ENCODE assay signal across 13 cellular contexts in the genomic region with DNA sequence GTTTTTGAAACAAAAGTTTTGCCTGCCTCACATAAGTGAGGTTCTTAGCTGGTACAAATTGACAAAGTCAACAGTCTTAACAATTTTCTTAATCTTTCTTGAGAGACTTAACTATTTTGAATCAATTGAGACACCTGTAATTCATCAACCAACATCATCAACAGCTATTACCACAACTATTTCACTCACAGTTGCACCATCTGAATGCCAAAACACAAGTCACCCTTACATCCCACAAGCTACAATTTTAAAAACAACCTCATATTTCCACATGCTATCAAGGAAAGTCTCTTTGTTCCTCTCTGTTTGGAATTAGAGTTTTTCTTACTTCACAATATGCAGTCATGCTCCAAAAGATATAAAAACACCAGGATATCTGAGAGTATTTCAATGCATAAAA. TPM values are rescaled to one million over a fixed set of nuclear protein-coding genes. Genes with fewer than 3 reads are reported as not detected.
DNase-seq lines count a peak whose midpoint lies in the region; ATAC-seq, FAIRE-seq and TF ChIP-seq lines count a peak whose summit lies in the region.
"Had no signal": no experiment of that assay in that cellular context is flagged by ENCODE, and none has a peak within 500 bp of the region (broad histone marks: within the 10 kb centered on the region; RNA-seq: fewer than 3 reads in every experiment).

No MANE protein-coding gene starts in this region.

- H3K56ac ChIP-seq in mesendoderm (ENCODE audit: low read length), result no peak overlapping the region

- H3K4me2 ChIP-seq in A549, result peak overlapping the region; percentile 39; the same call in 2 of the 3 replicates
- peak overlapping the region; percentile 32 for H3K4me2 ChIP-seq in mammary epithelial cell (ENCODE audit: insufficient read depth, low read depth, low read length)
- no peak overlapping the region for H3K4me2 ChIP-seq in mesendoderm (ENCODE audit: low read length)

- H3K27ac ChIP-seq in A549, result no peak overlapping the region
- H3K27ac ChIP-seq in HEK293 (ENCODE audit: extremely low read depth, low read depth, low read length), result no peak overlapping the region
- H3K27ac ChIP-seq in mammary epithelial cell (ENCODE audit: insufficient read depth, low read depth, low read length), result peak overlapping the region; percentile 14
- no peak overlapping the region for H3K27ac ChIP-seq in mesendoderm (ENCODE audit: low read depth, low read length)
- peak overlapping the region in 1 of 4 donors; percentile 99 for H3K27ac ChIP-seq in tibial nerve
- H3K27ac ChIP-seq: spleen had no signal

- CTCF ChIA-PET in A549 (lab: Yijun Ruan, JAX) (interaction anchor here (0.6 to 4.8 kb wide), 3 partner anchors 15 to 122 kb away, joined by 3 to 19 read pairs (median 4); no protein-coding TSS in a partner anchor), HEK293 (lab: Yijun Ruan, JAX) (interaction anchor here (0.6 to 1.2 kb wide), 4 partner anchors 69 to 1983 kb away, joined by 3 to 4 read pairs (median 3); a partner anchor contains a TSS), mammary epithelial cell (lab: Charles Lee; ENCODE audit: low non-redundant PET) (interaction anchor here (0.5 to 0.7 kb wide), 3 partner anchors 70 to 178 kb away, joined by 3 to 6 read pairs (median 4); no protein-coding TSS in a partner anchor)

- no peak for ATAC-seq in A549

- H2AFZ ChIP-seq in mammary epithelial cell (ENCODE audit: low read depth, low read length), result no peak overlapping the region

- no peak overlapping the region for H3K23ac ChIP-seq in mesendoderm (ENCODE audit: low read length)

- no peak overlapping the region for H2BK120ac ChIP-seq in mesendoderm (ENCODE audit: low read depth, low read length)

- H4K8ac ChIP-seq in mesendoderm (ENCODE audit: low read depth, low read length), result no peak overlapping the region

- H3K4ac ChIP-seq in mesendoderm (ENCODE audit: low read depth, low read length), result no peak overlapping the region

- no peak overlapping the region for H2BK15ac ChIP-seq in mesendoderm (replicated peaks; ENCODE audit: low read depth)

- TF ChIP-seq EP300 in A549 (IDR thresholded peaks at IDR 0.05) (no peak), tibial nerve (IDR thresholded peaks at IDR 0.05) (no peak)

- FAIRE-seq in A549 (lab: Jason Lieb, UNC), result peak; percentile 28

- no peaks in the 10 kb centered on the region for H3K9me3 ChIP-seq in A549
- H3K9me3 ChIP-seq in HEK293 (ENCODE audit: control insufficient read depth, insufficient read depth, low read depth, low read length), result no peaks in the 10 kb centered on the region
- H3K9me3 ChIP-seq in mammary epithelial cell (replicated peaks; ENCODE audit: insufficient read depth, low read length), result no peaks in the 10 kb centered on the region
- no peaks in the 10 kb centered on the region for H3K9me3 ChIP-seq in tibial nerve
- H3K9me3 ChIP-seq: spleen had no signal

- dilution Hi-C loops in mammary epithelial cell (cut with HindIII; ENCODE audit: low sequenced_read_pairs), result no loop called here

- H3K79me2 ChIP-seq in mammary epithelial cell (ENCODE audit: insufficient read depth, low read length) (peaks cover 86% of the 10 kb centered on the region), mesendoderm (ENCODE audit: control insufficient read depth, insufficient read depth, low read length) (peaks cover 42% of the 10 kb centered on the region)

- H2AK5ac ChIP-seq in mesendoderm (ENCODE audit: low read length), result no peak overlapping the region

- H3K36me3 ChIP-seq in HEK293 (ENCODE audit: control insufficient read depth in 2 of 2, insufficient read depth in 1 of 2, low read length in 2 of 2), result no peaks in the 10 kb centered on the region
- H3K36me3 ChIP-seq in mammary epithelial cell (ENCODE audit: insufficient read depth, low read length), result no peaks in the 10 kb centered on the region
- H3K36me3 ChIP-seq in mesendoderm (ENCODE audit: control insufficient read depth, insufficient read depth, low read length), result no peaks in the 10 kb centered on the region
- H3K36me3 ChIP-seq in tibial nerve, result no peaks in the 10 kb centered on the region
- H3K36me3 ChIP-seq: spleen had no signal

- H3K4me3 ChIP-seq in A549 (no peak overlapping the region), HEK293 (ENCODE audit: low read depth, low read length) (no peak overlapping the region), mammary epithelial cell (replicated peaks in 1 of 3; ENCODE audit: insufficient read depth in 1 of 3, low read depth in 2 of 3, low read length in 3 of 3) (no peak overlapping the region), mesendoderm (ENCODE audit: low read length) (no peak overlapping the region), tibial nerve (no peak overlapping the region)
- H3K4me3 ChIP-seq: spleen had no signal

- H3K27me3 ChIP-seq in mammary epithelial cell (ENCODE audit: insufficient read depth, low read length), result no peaks in the 10 kb centered on the region
- no peaks in the 10 kb centered on the region for H3K27me3 ChIP-seq in mesendoderm (ENCODE audit: insufficient read depth, low read length, poor library complexity)
- no peaks in the 10 kb centered on the region for H3K27me3 ChIP-seq in tibial nerve
- H3K27me3 ChIP-seq: spleen had no signal

- DNase-seq in A549 (ENCODE audit: low read depth in 1 of 2, low spot score in 1 of 2) (no peak), mammary epithelial cell (peak; percentile 34), kidney glomerular epithelial cell (lab: John Stamatoyannopoulos, UW) (peak; percentile 62), mesendoderm (no peak), middle frontal gyrus (ENCODE audit: extremely low spot score, low spot score) (no peak), tibial nerve (ENCODE audit: low spot score in 2 of 2) (no peak)
- no peak for DNase-seq in activated CD4-positive, alpha-beta T cell treated with anti-CD3 and anti-CD28 coated beads, Interleukin-2, amount 50 U/mL, for 1 hour
- DNase-seq: activated CD4-positive, alpha-beta T cell treated with anti-CD3 and anti-CD28 coated beads for 4 hours; DMS53; naive B cell; spleen; T-helper 1 cell had no signal

- H3K79me1 ChIP-seq in mesendoderm (ENCODE audit: low read length), result peaks cover 2% of the 10 kb centered on the region

- no peaks in the 10 kb centered on the region for H4K20me1 ChIP-seq in mammary epithelial cell (ENCODE audit: insufficient read depth, low read length)

- BruUV-seq in mammary epithelial cell (replicated peaks; lab: Mats Ljungman, UMichigan), result no TSS peak

- TF ChIP-seq CTCF in A549 (IDR thresholded peaks at IDR 0.05) (no peak), HEK293 (tag by site-specific recombination; IDR thresholded peaks at IDR 0.05) (no peak), mammary epithelial cell (conservative IDR thresholded peaks at IDR 0.05 in 1 of 2, IDR thresholded peaks at IDR 0.05 in 1 of 2; ENCODE audit: extremely low read depth in 1 of 2, insufficient read depth in 1 of 2, low read depth in 1 of 2, low read length in 2 of 2) (no peak), tibial nerve (IDR thresholded peaks at IDR 0.05) (no peak)

- intact Hi-C loops in mammary epithelial cell (cut with micrococcal nuclease), result no loop called here

- no peak overlapping the region for H3K18ac ChIP-seq in mesendoderm (ENCODE audit: low read length)

- H3K4me1 ChIP-seq in A549, result peaks cover 66% of the 10 kb centered on the region
- 0 out of 2 replicates have a peak, but pooled peaks cover 9% of the 10 kb centered on the region for H3K4me1 ChIP-seq in HEK293 (ENCODE audit: control insufficient read depth, insufficient read depth, low read length)
- peaks cover 20% of the 10 kb centered on the region for H3K4me1 ChIP-seq in mammary epithelial cell (ENCODE audit: insufficient read depth, low read length)
- H3K4me1 ChIP-seq in mesendoderm (ENCODE audit: control insufficient read depth, low read depth, low read length), result peaks cover 2% of the 10 kb centered on the region
- H3K4me1 ChIP-seq in tibial nerve, result peaks cover 0 to 81% (median 37%) of the 10 kb centered on the region in 4 donors

- no peak overlapping the region for H2BK5ac ChIP-seq in mesendoderm (ENCODE audit: low read length)

- H4K5ac ChIP-seq in mesendoderm (ENCODE audit: low read length), result no peak overlapping the region

- POLR2A ChIA-PET in A549 (lab: Yijun Ruan, JAX), result no interaction called here
- POLR2A ChIA-PET in HEK293 (lab: Yijun Ruan, JAX), result interaction anchor here (2.1 kb wide), 1 partner anchor 10 kb away, joined by 4 read pairs; no protein-coding TSS in a partner anchor

- TF ChIP-seq POLR2A in A549 (IDR thresholded peaks at IDR 0.05; ENCODE audit: low read length) (no peak), tibial nerve (IDR thresholded peaks at IDR 0.05) (no peak)

- H3K9ac ChIP-seq in mammary epithelial cell (ENCODE audit: insufficient read depth, low read length) (peak overlapping the region; percentile 10), mesendoderm (ENCODE audit: low read length) (no peak overlapping the region)

- in situ Hi-C loops in mammary epithelial cell (cut with MboI; ENCODE audit: low sequenced_read_pairs in 2 of 2), result loop anchor here in 1 of 2 donors (25.0 kb wide), 1 partner anchor 173 kb away; no protein-coding TSS in a partner anchor

- no peak for TF ChIP-seq RAD21 in A549 (conservative IDR thresholded peaks at IDR 0.05 in 1 of 2, IDR thresholded peaks at IDR 0.05 in 1 of 2)

TF ChIP-seq in A549, 52 proteins besides CTCF, POLR2A, EP300 and RAD21:
- TF ChIP-seq TFCP2L1 (CRISPR knock-in tag; IDR thresholded peaks at IDR 0.05), result no peak

TF ChIP-seq in HEK293, 187 proteins besides CTCF, POLR2A, EP300 and RAD21:
- TF ChIP-seq, protein P1, sequence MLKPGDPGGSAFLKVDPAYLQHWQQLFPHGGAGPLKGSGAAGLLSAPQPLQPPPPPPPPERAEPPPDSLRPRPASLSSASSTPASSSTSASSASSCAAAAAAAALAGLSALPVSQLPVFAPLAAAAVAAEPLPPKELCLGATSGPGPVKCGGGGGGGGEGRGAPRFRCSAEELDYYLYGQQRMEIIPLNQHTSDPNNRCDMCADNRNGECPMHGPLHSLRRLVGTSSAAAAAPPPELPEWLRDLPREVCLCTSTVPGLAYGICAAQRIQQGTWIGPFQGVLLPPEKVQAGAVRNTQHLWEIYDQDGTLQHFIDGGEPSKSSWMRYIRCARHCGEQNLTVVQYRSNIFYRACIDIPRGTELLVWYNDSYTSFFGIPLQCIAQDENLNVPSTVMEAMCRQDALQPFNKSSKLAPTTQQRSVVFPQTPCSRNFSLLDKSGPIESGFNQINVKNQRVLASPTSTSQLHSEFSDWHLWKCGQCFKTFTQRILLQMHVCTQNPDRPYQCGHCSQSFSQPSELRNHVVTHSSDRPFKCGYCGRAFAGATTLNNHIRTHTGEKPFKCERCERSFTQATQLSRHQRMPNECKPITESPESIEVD (tag by site-specific recombination; IDR thresholded peaks at IDR 0.05), result peak; percentile 81
- TF ChIP-seq ZNF221 (tag by site-specific recombination; IDR thresholded peaks at IDR 0.05; ENCODE audit: borderline replicate concordance), result no peak
TF ChIP-seq in HEK293: peak in this region for 1.

RNA-seq across cellular contexts. Expression of a gene that starts 4.9 kb away (rescaled TPM):
- polyA plus RNA-seq in A549 (2011; rRNA removed) (21.5 and 22.1 TPM in 2 replicates), A549 (2017; fragmentation: RNase III; extraction: RNeasy Plus Mini Kit Qiagen cat#74134 plus additional on column Dnase treatment) (13.3 to 15.4 TPM (median 13.8 TPM) in 3 replicates), mammary epithelial cell (19.9 TPM)
- polyA plus RNA-seq in A549 (2012; cell fraction: cytosol; rRNA removed), result 8.6 and 10.8 TPM in 2 replicates
- 23.9 and 34.3 TPM in 2 replicates for polyA plus RNA-seq in A549 (2012; cell fraction: nucleus; rRNA removed)
- 20.1 and 20.5 TPM in 2 replicates for polyA minus RNA-seq in A549 (2011; rRNA and poly(A)+ RNA removed)
- total RNA-seq in mammary epithelial cell (10 to 100 TPM; 42.5 to 43.2 TPM), tibial nerve (10 to 100 TPM; 28.2 to 35.4 (median 31.1) TPM)
- polyA minus RNA-seq in mammary epithelial cell, result 35.4 TPM
- polyA plus RNA-seq in mesendoderm (2013, experiment 1 of 2), result 17.7 TPM
- 16.5 TPM for polyA plus RNA-seq in mesendoderm (2013, experiment 2 of 2)

Comparison
In these comparisons a context has a peak if more than half of its experiments do, and no peak if none do; other contexts are left out.
1. DNase-seq: peak in mammary epithelial cell (single experiment) and kidney glomerular epithelial cell (single experiment); none in A549 (0 of 2), mesendoderm (single experiment), middle frontal gyrus (single experiment), tibial nerve (0 of 2) and activated CD4-positive, alpha-beta T cell treated with anti-CD3 and anti-CD28 coated beads, Interleukin-2, amount 50 U/mL, for 1 hour (single experiment).